Comparison of ENCODE assay signal across 17 cellular contexts in the genomic region with DNA sequence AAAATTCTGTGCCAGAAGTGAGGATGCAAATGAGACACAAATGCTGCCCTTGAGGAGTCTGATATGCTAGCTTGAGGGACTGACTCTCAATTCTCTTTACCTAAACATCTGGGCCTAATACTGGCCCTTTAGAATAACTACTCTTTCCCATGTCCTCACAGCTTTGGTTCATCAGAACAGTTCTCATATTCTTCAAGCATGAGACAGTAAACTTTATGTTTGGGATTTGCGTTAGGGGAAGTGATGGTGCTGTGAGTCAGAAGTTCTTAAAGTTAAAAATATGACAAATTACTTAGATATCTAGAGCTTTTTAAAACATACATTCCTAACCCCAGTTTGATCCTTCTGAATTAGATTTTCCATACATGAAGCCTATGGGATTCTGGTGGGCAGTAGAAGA.
DNase-seq lines count a peak whose midpoint lies in the region; ATAC-seq, FAIRE-seq and TF ChIP-seq lines count a peak whose summit lies in the region.
"Had no signal": no experiment of that assay in that cellular context is flagged by ENCODE, and none has a peak within 500 bp of the region (broad histone marks: within the 10 kb centered on the region; RNA-seq: fewer than 3 reads in every experiment).

No MANE protein-coding gene starts in this region.

- no peaks in the 10 kb centered on the region for H3K79me2 ChIP-seq in keratinocyte (ENCODE audit: control insufficient read depth, insufficient read depth, low read length)

- H4K20me1 ChIP-seq in keratinocyte (ENCODE audit: control insufficient read depth, extremely low read depth, insufficient read depth, low read length): no peaks in the 10 kb centered on the region

- peak overlapping the region; percentile 26 for H3K9ac ChIP-seq in keratinocyte (ENCODE audit: control insufficient read depth, extremely low read depth, insufficient read depth, low read length)

- in situ Hi-C loops in brain microvascular endothelial cell (cut with HindIII; ENCODE audit: low pct_ligation_motif_present, low sequenced_read_pairs): no loop called here

- H2AFZ ChIP-seq in keratinocyte (ENCODE audit: control insufficient read depth, low read length): no peak overlapping the region

- H3K4me2 ChIP-seq in keratinocyte (ENCODE audit: control insufficient read depth, extremely low read depth, insufficient read depth, low read depth, low read length): peak overlapping the region; percentile 55

- H3K9me1 ChIP-seq in keratinocyte (ENCODE audit: control insufficient read depth, extremely low read depth, insufficient read depth, low read length): no peaks in the 10 kb centered on the region

- TF ChIP-seq CTCF in brain microvascular endothelial cell (IDR thresholded peaks at IDR 0.05; ENCODE audit: low read depth, low read length, missing control alignments) (no peak), keratinocyte (optimal IDR thresholded peaks at IDR 0.05 in 1 of 3, IDR thresholded peaks at IDR 0.05 in 1 of 3, conservative IDR thresholded peaks at IDR 0.05 in 1 of 3; ENCODE audit: extremely low read depth in 1 of 3, insufficient read depth in 2 of 3, low read length in 3 of 3) (no peak)

- no peak for ATAC-seq in GM19452 (IDR thresholded peaks at IDR 0.05; ENCODE audit: unreplicated experiment)
- ATAC-seq in HG02678 (IDR thresholded peaks at IDR 0.05; ENCODE audit: unreplicated experiment): no peak
- ATAC-seq: stimulated activated naive B cell treated with anti-CD40 and anti-IgM and Interleukin-4, amounts not matched to agents 10 μg/mL and 1 μg/mL and 100 μg/mL, for 72 hours had no signal

- H3K27ac ChIP-seq in brain microvascular endothelial cell (peak overlapping the region; percentile 100), keratinocyte (ENCODE audit: control insufficient read depth, insufficient read depth, low read length) (peak overlapping the region; percentile 83)
- H3K27ac ChIP-seq: prostate gland had no signal

- H3K27me3 ChIP-seq in MG63: no peaks in the 10 kb centered on the region
- no peaks in the 10 kb centered on the region for H3K27me3 ChIP-seq in brain microvascular endothelial cell (replicated peaks)
- H3K27me3 ChIP-seq in keratinocyte (ENCODE audit: control insufficient read depth, extremely low read depth, insufficient read depth, low read length): no peaks in the 10 kb centered on the region

- dilution Hi-C loops in keratinocyte (cut with MboI; ENCODE audit: extremely low pct_ligation_motif_present, low sequenced_read_pairs): no loop called here

- DNase-seq in AG20443 (ENCODE audit: low spot score) (peak; percentile 14), MG63 (peak; percentile 39), brain microvascular endothelial cell (peak; percentile 91), keratinocyte (ENCODE audit: low read depth, low spot score) (peak; percentile 70), NCI-H748 treated with DMSO at 0.1 percent for 48 hours (lab: John Stamatoyannopoulos, UW) (no peak), UCSD-AML1 (lab: John Stamatoyannopoulos, UW; ENCODE audit: unreplicated experiment) (no peak)
- DNase-seq: activated naive CD8-positive, alpha-beta T cell treated with anti-CD3 and anti-CD28 coated beads for 36 hours; GDM1; mesendoderm; NCI-H345; Right ventricle myocardium superior; stimulated activated CD4-positive, alpha-beta T cell treated with anti-CD3 and anti-CD28 coated beads, Interleukin-4, amount 100 ng/mL, for 1 hour; stimulated activated naive B cell treated with anti-CD40 and anti-IgM and Interleukin-4, amounts not matched to agents 10 μg/mL and 1 μg/mL and 100 μg/mL, for 72 hours had no signal

- no peaks in the 10 kb centered on the region for H3K36me3 ChIP-seq in MG63
- H3K36me3 ChIP-seq in brain microvascular endothelial cell (replicated peaks): no peaks in the 10 kb centered on the region
- H3K36me3 ChIP-seq in keratinocyte (ENCODE audit: control insufficient read depth in 2 of 2, extremely low read depth in 1 of 2, insufficient read depth in 2 of 2, low read length in 2 of 2): no peaks in the 10 kb centered on the region
- H3K36me3 ChIP-seq: prostate gland had no signal

- peak; percentile 95 for FAIRE-seq in keratinocyte (lab: Jason Lieb, UNC)
- FAIRE-seq: TTC549 had no signal

- H3K4me1 ChIP-seq in keratinocyte (ENCODE audit: control insufficient read depth, extremely low read depth, insufficient read depth, low read length): peaks cover 44% of the 10 kb centered on the region
- H3K4me1 ChIP-seq: prostate gland had no signal

- H3K4me3 ChIP-seq in MG63 (no peak overlapping the region), brain microvascular endothelial cell (ENCODE audit: low read depth, low read length) (no peak overlapping the region), keratinocyte (ENCODE audit: control insufficient read depth in 2 of 3, extremely low read depth in 1 of 3, insufficient read depth in 2 of 3, low read depth in 1 of 3, low read length in 3 of 3) (peak overlapping the region in 1 of 3 experiments; percentile 48)
- H3K4me3 ChIP-seq: prostate gland had no signal

- H3K9me3 ChIP-seq in MG63 (peaks cover 2% of the 10 kb centered on the region), keratinocyte (ENCODE audit: control insufficient read depth, low read depth, low read length) (no peaks in the 10 kb centered on the region)
- H3K9me3 ChIP-seq: prostate gland had no signal

Comparison
In these comparisons a context has a peak if more than half of its experiments do, and no peak if none do; other contexts are left out.
1. DNase-seq: peak in AG20443 (single experiment), MG63 (single experiment), brain microvascular endothelial cell (single experiment) and keratinocyte (single experiment); none in NCI-H748 treated with DMSO at 0.1 percent for 48 hours (single experiment) and UCSD-AML1 (single experiment).